19 cellular contexts compared by ENCODE assay signal in the genomic region with DNA sequence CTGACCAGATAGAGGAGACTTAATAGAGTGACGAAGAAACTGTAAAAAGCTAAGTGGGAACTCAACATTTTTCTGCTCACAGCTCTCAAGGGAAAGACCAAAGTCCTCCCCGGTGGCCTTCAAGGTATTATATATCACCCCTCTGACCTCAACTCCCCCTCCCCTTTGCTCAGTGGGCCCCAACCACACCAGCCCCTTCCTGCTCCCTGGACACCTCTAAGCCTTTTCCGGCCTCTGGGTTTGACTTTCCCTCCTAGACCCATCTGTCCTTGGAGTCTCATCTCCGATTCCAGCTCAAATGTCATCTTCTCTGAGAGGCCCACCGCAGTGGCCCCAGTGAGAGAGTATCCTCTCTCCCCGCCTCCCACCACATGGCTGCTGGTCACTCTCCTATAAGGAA. TPM values are rescaled to one million over a fixed set of nuclear protein-coding genes. Genes with fewer than 3 reads are reported as not detected.
DNase-seq lines count a peak whose midpoint lies in the region; FAIRE-seq and TF ChIP-seq lines count a peak whose summit lies in the region.
"Had no signal": no experiment of that assay in that cellular context is flagged by ENCODE, and none has a peak within 500 bp of the region (broad histone marks: within the 10 kb centered on the region; RNA-seq: fewer than 3 reads in every experiment).

No MANE protein-coding gene starts in this region.

- intact Hi-C loops in MCF 10A (cut with micrococcal nuclease) (no loop called here), breast epithelium (cut with DNase I; ENCODE audit: low total_unique reads) (no loop called here), kidney (cut with DNase I) (no loop called here)

- H3K27me3 ChIP-seq in breast epithelium: no peaks in the 10 kb centered on the region

- H3K4me3 ChIP-seq in breast epithelium (no peak overlapping the region), kidney (ENCODE audit: low read length in 2 of 2) (no peak overlapping the region), foreskin fibroblast (ENCODE audit: low read depth in 1 of 2, low read length in 2 of 2) (no peak overlapping the region)

- H3K4me3 Mint-ChIP-seq in MCF 10A (ENCODE audit: unreplicated experiment) (peak overlapping the region; percentile 65), glutamatergic neuron (ENCODE audit: unreplicated experiment) (peak overlapping the region; percentile 68)

- CTCF ChIA-PET in MCF 10A (lab: Yijun Ruan, JAX) (interaction anchor here (0.6 to 0.7 kb wide), 2 partner anchors 65 to 93 kb away, joined by 3 read pairs; no protein-coding TSS in a partner anchor), RWPE1 (lab: Yijun Ruan, JAX) (interaction anchor here (0.6 kb wide), 1 partner anchor 93 kb away, joined by 3 read pairs; no protein-coding TSS in a partner anchor)

- H3K27me3 Mint-ChIP-seq in MCF 10A (ENCODE audit: insufficient read depth, unreplicated experiment) (no peaks in the 10 kb centered on the region), glutamatergic neuron (ENCODE audit: unreplicated experiment) (peaks cover 6% of the 10 kb centered on the region)
- H3K27me3 Mint-ChIP-seq: stimulated activated naive CD8-positive, alpha-beta T cell treated with anti-CD3 and anti-CD28 coated beads, Interleukin-15, amount 100 ng/mL, for 72 hours had no signal

- no peaks in the 10 kb centered on the region for H3K9me3 ChIP-seq in breast epithelium
- H3K9me3 ChIP-seq in kidney (ENCODE audit: control insufficient read depth in 1 of 2, low read length in 2 of 2): no peaks in the 10 kb centered on the region

- H3K36me3 ChIP-seq in breast epithelium (no peaks in the 10 kb centered on the region), kidney (ENCODE audit: control insufficient read depth in 1 of 2, insufficient read depth in 2 of 2, low read length in 2 of 2) (no peaks in the 10 kb centered on the region)

- FAIRE-seq in kidney (lab: Jason Lieb, UNC): no peak

- H3K9me3 Mint-ChIP-seq in MCF 10A (ENCODE audit: unreplicated experiment) (no peaks in the 10 kb centered on the region), glutamatergic neuron (ENCODE audit: unreplicated experiment) (peaks cover 4% of the 10 kb centered on the region)
- H3K9me3 Mint-ChIP-seq: stimulated activated naive CD8-positive, alpha-beta T cell treated with anti-CD3 and anti-CD28 coated beads, Interleukin-15, amount 100 ng/mL, for 72 hours had no signal

- H3K36me3 Mint-ChIP-seq in MCF 10A (ENCODE audit: insufficient read depth, unreplicated experiment) (no peaks in the 10 kb centered on the region), glutamatergic neuron (ENCODE audit: unreplicated experiment) (no peaks in the 10 kb centered on the region)

- DNase-seq in MCF 10A (ENCODE audit: unreplicated experiment) (no peak), breast epithelium (ENCODE audit: low spot score in 2 of 2) (no peak), RWPE1 (ENCODE audit: low spot score) (no peak), glutamatergic neuron (no peak), anterior cingulate cortex (lab: John Stamatoyannopoulos, UW) (no peak), kidney (no peak), foreskin fibroblast (no peak)
- DNase-seq in stimulated activated CD4-positive, alpha-beta T cell treated with anti-CD3 and anti-CD28 coated beads, Interleukin-12 subunit alpha, Interleukin-12 subunit beta, amount 100 ng/mL, for 4 hours: no peak
- DNase-seq: activated gamma-delta T cell treated with Interleukin-2 at 50 U/mL for 16 hours; GF-D8; mesenchymal stem cell; NCI-H1436; NCI-H524; RPMI8226; stimulated activated CD4-positive, alpha-beta T cell treated with anti-CD3 and anti-CD28 coated beads, Interleukin-4, amount 100 ng/mL, for 24 hours; stimulated activated naive CD8-positive, alpha-beta T cell treated with anti-CD3 and anti-CD28 coated beads, Interleukin-15, amount 100 ng/mL, for 72 hours had no signal

- H3K27ac ChIP-seq in breast epithelium (no peak overlapping the region), RWPE1 (peak overlapping the region; percentile 94), kidney (ENCODE audit: low read depth in 2 of 2, low read length in 2 of 2) (no peak overlapping the region)

- H3K9ac ChIP-seq in kidney (ENCODE audit: low read length in 2 of 2): no peak overlapping the region

- H3K27ac Mint-ChIP-seq in MCF 10A (ENCODE audit: low read depth, unreplicated experiment) (no peak overlapping the region), glutamatergic neuron (ENCODE audit: unreplicated experiment) (peak overlapping the region; percentile 43)

- H3K4me1 ChIP-seq in breast epithelium: peaks cover 15 to 20% of the 10 kb centered on the region in 2 donors
- peaks cover 13 to 15% of the 10 kb centered on the region in 2 donors for H3K4me1 ChIP-seq in kidney (ENCODE audit: control insufficient read depth in 1 of 2, insufficient read depth in 1 of 2, low read depth in 1 of 2, low read length in 2 of 2)

- TF ChIP-seq POLR2A in breast epithelium (IDR thresholded peaks at IDR 0.05): no peak

- H3K4me1 Mint-ChIP-seq in MCF 10A (ENCODE audit: insufficient read depth, unreplicated experiment) (peaks cover 15% of the 10 kb centered on the region), glutamatergic neuron (ENCODE audit: low read depth, unreplicated experiment) (peaks cover 15% of the 10 kb centered on the region)

- POLR2A ChIA-PET in MCF 10A (lab: Yijun Ruan, JAX) (interaction anchor here (0.9 to 1.0 kb wide), 2 partner anchors 12 to 117 kb away, joined by 3 read pairs; a partner anchor contains a TSS), RWPE1 (lab: Yijun Ruan, JAX; ENCODE audit: low non-redundant PET) (no interaction called here)

- no TSS peak for BruUV-seq in MCF 10A (replicated peaks; lab: Mats Ljungman, UMichigan)

- TF ChIP-seq CTCF in MCF 10A (IDR thresholded peaks at IDR 0.05; ENCODE audit: unreplicated experiment) (no peak), breast epithelium (IDR thresholded peaks at IDR 0.05) (no peak), RWPE1 (conservative IDR thresholded peaks at IDR 0.05; ENCODE audit: low read depth) (no peak), glutamatergic neuron (IDR thresholded peaks at IDR 0.05; ENCODE audit: partially characterized antibody, unreplicated experiment) (no peak), kidney (IDR thresholded peaks at IDR 0.05; ENCODE audit: borderline replicate concordance, extremely low read depth, insufficient read depth) (no peak), foreskin fibroblast (IDR thresholded peaks at IDR 0.05; ENCODE audit: low read depth, low read length) (no peak)

RNA-seq across cellular contexts. Expression of a gene that starts 1.0 kb away (rescaled TPM):
- total RNA-seq in MCF 10A (2022) (11.2 and 16.0 TPM in 2 replicates), breast epithelium (under 1 TPM; 0.32 to 0.66 (median 0.44) TPM), glutamatergic neuron (ENCODE audit: unreplicated experiment) (10.4 TPM), kidney (3.1 TPM)
- 0.19 TPM for polyA plus RNA-seq in kidney (ENCODE audit: insufficient read depth, low read depth, low replicate concordance)

RNA-seq across cellular contexts. Expression of a gene that starts 5.6 kb away (rescaled TPM):
- total RNA-seq in MCF 10A (2022): not detected in 2 replicates
- under 1 TPM in 1 of 3 donors, not detected in 2; 0.64 TPM for total RNA-seq in breast epithelium
- not detected for total RNA-seq in glutamatergic neuron (ENCODE audit: unreplicated experiment)
- 1.4 TPM for total RNA-seq in kidney
- not detected for polyA plus RNA-seq in kidney (ENCODE audit: insufficient read depth, low read depth, low replicate concordance)
- total RNA-seq: chondrocyte, esophagus mucosa, HT1080 had no signal

RNA-seq across cellular contexts. Expression of a gene that starts 40.8 kb away (rescaled TPM):
- total RNA-seq in MCF 10A (2022) (64.3 and 71.7 TPM in 2 replicates), breast epithelium (10 to 100 TPM; 50.1 to 77.3 (median 53.8) TPM), glutamatergic neuron (ENCODE audit: unreplicated experiment) (6.8 TPM), kidney (60.0 TPM)
- polyA plus RNA-seq in kidney (ENCODE audit: insufficient read depth, low read depth, low replicate concordance): 30.5 TPM
